ENCODE assay signal across 9 cellular contexts in the genomic region with DNA sequence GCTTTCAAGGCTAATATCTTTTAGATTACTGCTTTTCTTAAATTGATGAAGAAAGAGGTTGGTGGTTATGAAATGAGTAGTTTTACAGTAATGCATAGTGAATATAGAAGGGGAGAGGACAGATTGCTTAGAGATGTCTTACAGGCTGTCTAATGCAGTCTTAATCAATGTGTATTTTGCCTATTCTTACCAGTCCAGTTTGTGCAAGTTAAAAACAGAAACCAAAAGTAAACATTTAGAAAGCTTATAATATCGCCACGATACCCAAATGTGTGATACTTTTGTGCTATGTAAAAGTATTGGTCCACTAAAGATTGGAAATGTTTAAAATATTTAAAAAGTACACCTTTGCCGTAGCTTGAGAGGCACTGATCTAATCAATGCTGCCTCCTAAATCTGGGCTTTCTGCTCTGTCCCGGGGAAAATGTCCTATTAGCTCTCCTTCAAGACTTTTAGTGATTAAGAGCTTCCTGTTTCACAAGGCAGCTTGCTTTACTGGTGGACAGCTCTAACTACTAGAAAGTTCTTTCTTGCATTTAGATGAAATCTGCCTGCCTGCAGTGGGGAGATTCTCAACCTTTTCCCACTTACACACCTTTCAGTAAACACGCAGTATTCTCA.
A peak's percentile ranks its signal among the peaks of the same experiment; 100 is the strongest.
DNase-seq lines count a peak whose midpoint lies in the region; ATAC-seq, FAIRE-seq and TF ChIP-seq lines count a peak whose summit lies in the region.
"Had no signal": no experiment of that assay in that cellular context is flagged by ENCODE, and none has a peak within 500 bp of the region (broad histone marks: within the 10 kb centered on the region; RNA-seq: fewer than 3 reads in every experiment).

No MANE protein-coding gene starts in this region.

- no peak overlapping the region for H2AFZ ChIP-seq in IMR-90 (replicated peaks; ENCODE audit: low read length, poor library complexity)

- no peak for TF ChIP-seq RAD21 in IMR-90 (IDR thresholded peaks at IDR 0.05; ENCODE audit: low read length)

- H3K56ac ChIP-seq in IMR-90 (ENCODE audit: extremely low read depth, insufficient read depth, low read length): no peak overlapping the region

- no peak overlapping the region for H2BK15ac ChIP-seq in IMR-90 (ENCODE audit: low read depth, low read length)

- WGBS in IMR-90 (ENCODE audit: extremely low coverage in 2 of 2, insufficient read length in 1 of 2), 2 experiments: 60% methylated on average over 1 of the region's 5 CpGs; no CpG with 5 or more reads in 1 of the 2 experiments
- WGBS in pancreas, 2 donors: 22 to 23% methylated on average over 5 of the region's 5 CpGs

- no peak for TF ChIP-seq POLR2A in IMR-90 (IDR thresholded peaks at IDR 0.05; ENCODE audit: low read depth, low read length)

- no peak overlapping the region for H4K91ac ChIP-seq in IMR-90 (ENCODE audit: insufficient read depth, low read depth, low read length)

- H3K18ac ChIP-seq in IMR-90 (ENCODE audit: low read depth, low read length): no peak overlapping the region

- H3K9me1 ChIP-seq in IMR-90 (ENCODE audit: insufficient read depth, low read length): no peaks in the 10 kb centered on the region

- intact Hi-C loops in IMR-90 (cut with micrococcal nuclease): loop anchor here (2.0 to 10.0 kb wide), 4 partner anchors 253 to 787 kb away; a partner anchor contains a TSS
- intact Hi-C loops in pancreas (cut with DNase I): no loop called here

- DNase-seq in GM03348 (ENCODE audit: low spot score) (peak; percentile 15), IMR-90 (peak; percentile 36), pancreas (no peak), NCI-H748 (lab: John Stamatoyannopoulos, UW; ENCODE audit: unreplicated experiment) (no peak), UCSD-AML1 (lab: John Stamatoyannopoulos, UW; ENCODE audit: unreplicated experiment) (no peak), NCI-H510A (lab: John Stamatoyannopoulos, UW) (no peak)
- no peak for DNase-seq in effector memory CD4-positive, alpha-beta T cell
- no peak for DNase-seq in stimulated activated CD4-positive, alpha-beta T cell treated with anti-CD3 and anti-CD28 coated beads, Interleukin-4, amount 100 ng/mL, for 24 hours
- DNase-seq: effector CD4-positive, alpha-beta T cell had no signal

- no TSS peak for BruUV-seq in IMR-90 (replicated peaks; lab: Mats Ljungman, UMichigan)

- no peak for TF ChIP-seq CTCF in IMR-90 (conservative IDR thresholded peaks at IDR 0.05; ENCODE audit: low read depth, low read length)
- TF ChIP-seq CTCF in pancreas (IDR thresholded peaks at IDR 0.05): no peak

- H3K4me3 ChIP-seq in IMR-90 (ENCODE audit: insufficient read depth, low read depth, low read length) (peak overlapping the region; percentile 18; the same call in 1 of the 2 replicates), pancreas (peak overlapping the region in 3 of 4 donors; percentile 5 to 39 (median 32))
- peak overlapping the region; percentile 16 for H3K4me3 ChIP-seq in effector memory CD4-positive, alpha-beta T cell (ENCODE audit: insufficient read depth, low read depth, low read length, poor library complexity, severe bottlenecking)

- peaks cover 1% of the 10 kb centered on the region; the same call in 1 of the 2 replicates for H3K4me1 ChIP-seq in IMR-90 (ENCODE audit: control insufficient read depth, insufficient read depth, low read length)
- no peaks in the 10 kb centered on the region for H3K4me1 ChIP-seq in effector memory CD4-positive, alpha-beta T cell (ENCODE audit: control insufficient read depth, insufficient read depth, low read length, poor library complexity, severe bottlenecking)
- H3K4me1 ChIP-seq in pancreas: peaks cover 8 to 13% (median 10%) of the 10 kb centered on the region in 3 donors

- no peak overlapping the region for H3K23ac ChIP-seq in IMR-90 (ENCODE audit: low read depth, low read length)

- POLR2A ChIA-PET in IMR-90 (lab: Charles Lee; ENCODE audit: unreplicated experiment): no interaction called here

- peak overlapping the region; percentile 4; the same call in 1 of the 2 replicates for H2BK20ac ChIP-seq in IMR-90 (ENCODE audit: low read depth, low read length)

- H3K4me2 ChIP-seq in IMR-90 (ENCODE audit: low read depth, low read length): peak overlapping the region; percentile 21

- no peak for FAIRE-seq in pancreas (lab: Jason Lieb, UNC)

- H4K8ac ChIP-seq in IMR-90 (ENCODE audit: low read depth in 2 of 2, low read length in 2 of 2): peak overlapping the region; percentile 15 to 23; a peak in 1 of 4 replicates

- H3K79me1 ChIP-seq in IMR-90 (ENCODE audit: low read depth in 1 of 2, low read length in 2 of 2): peaks cover 3 to 9% of the 10 kb centered on the region in 2 experiments; a peak in 1 of 4 replicates

- H2BK5ac ChIP-seq in IMR-90 (ENCODE audit: low read depth, low read length, poor library complexity, severe bottlenecking): peak overlapping the region; percentile 44

- in situ Hi-C loops in IMR-90 (cut with MboI; ENCODE audit: low sequenced_read_pairs): loop anchor here (10.0 kb wide), 2 partner anchors 493 to 787 kb away; a partner anchor contains a TSS

- no peak overlapping the region for H3K14ac ChIP-seq in IMR-90 (replicated peaks; ENCODE audit: low read depth, low read length)

- ATAC-seq in IMR-90 (ENCODE audit: low read depth) (peak; percentile 57; the same call in 1 of the 2 replicates), pancreas (peak; percentile 35 to 87 (median 79))

- no peaks in the 10 kb centered on the region for H3K36me3 ChIP-seq in IMR-90 (ENCODE audit: control insufficient read depth, insufficient read depth, low read length)
- no peaks in the 10 kb centered on the region for H3K36me3 ChIP-seq in effector memory CD4-positive, alpha-beta T cell (ENCODE audit: control insufficient read depth, insufficient read depth, low read length)
- no peaks in the 10 kb centered on the region for H3K36me3 ChIP-seq in pancreas

- H2AK9ac ChIP-seq in IMR-90 (replicated peaks; ENCODE audit: low read depth, low read length, poor library complexity): no peak overlapping the region

- H3K27ac ChIP-seq in IMR-90 (ENCODE audit: insufficient read depth, low read length): peak overlapping the region; percentile 15; the same call in 1 of the 2 replicates
- no peak overlapping the region for H3K27ac ChIP-seq in effector memory CD4-positive, alpha-beta T cell (ENCODE audit: insufficient read depth, low read length, poor library complexity, severe bottlenecking)
- H3K27ac ChIP-seq in pancreas: peak overlapping the region in 2 of 4 donors; percentile 55 to 58

- no peaks in the 10 kb centered on the region for H4K20me1 ChIP-seq in IMR-90 (ENCODE audit: insufficient read depth, low read length)

- H2BK120ac ChIP-seq in IMR-90 (ENCODE audit: low read depth, low read length): no peak overlapping the region; the same call in 1 of the 2 replicates

- H3K27me3 ChIP-seq in IMR-90 (ENCODE audit: control insufficient read depth, insufficient read depth, low read length) (no peaks in the 10 kb centered on the region), pancreas (no peaks in the 10 kb centered on the region)
- H3K27me3 ChIP-seq in effector memory CD4-positive, alpha-beta T cell (replicated peaks; ENCODE audit: control insufficient read depth, insufficient read depth, low read length, poor library complexity, severe bottlenecking): no peaks in the 10 kb centered on the region

- no peak overlapping the region for H2AK5ac ChIP-seq in IMR-90 (ENCODE audit: low read depth, low read length)

- dilution Hi-C loops in IMR-90 (cut with HindIII; ENCODE audit: low sequenced_read_pairs, unreplicated experiment): no loop called here

- peak overlapping the region; percentile 32; the same call in 1 of the 2 replicates for H4K5ac ChIP-seq in IMR-90 (ENCODE audit: low read depth, low read length)

- CTCF ChIA-PET in IMR-90 (lab: Yijun Ruan, JAX): no interaction called here

- H3K9ac ChIP-seq in IMR-90 (ENCODE audit: low read depth, low read length): peak overlapping the region; percentile 49; the same call in 1 of the 2 replicates

- H3K4ac ChIP-seq in IMR-90 (ENCODE audit: low read depth, low read length): no peak overlapping the region

- H3K9me3 ChIP-seq in IMR-90 (ENCODE audit: control insufficient read depth, insufficient read depth, low read length): no peaks in the 10 kb centered on the region
- H3K9me3 ChIP-seq in effector memory CD4-positive, alpha-beta T cell (ENCODE audit: control insufficient read depth, low read length): no peaks in the 10 kb centered on the region
- H3K9me3 ChIP-seq in pancreas: no peaks in the 10 kb centered on the region

TF ChIP-seq in IMR-90, 13 proteins besides CTCF, POLR2A, EP300 and RAD21 (continues in another document):
- TF ChIP-seq RCOR1 (IDR thresholded peaks at IDR 0.05; ENCODE audit: insufficient replicate concordance, low read length) (no peak), MAZ (IDR thresholded peaks at IDR 0.05; ENCODE audit: borderline replicate concordance, low read depth, low read length) (no peak), RFX5 (IDR thresholded peaks at IDR 0.05; ENCODE audit: low read depth, low read length) (no peak), MXI1 (IDR thresholded peaks at IDR 0.05; ENCODE audit: borderline replicate concordance, low read depth, low read length) (no peak), NFE2L2 (IDR thresholded peaks at IDR 0.05; ENCODE audit: low read depth, low read length) (no peak), CHD1 (IDR thresholded peaks at IDR 0.05; ENCODE audit: low read depth, low read length) (no peak), BHLHE40 (IDR thresholded peaks at IDR 0.05; ENCODE audit: low read depth, low read length) (no peak), SMC3 (IDR thresholded peaks at IDR 0.05; ENCODE audit: low read depth, low read length) (no peak), CEBPB (IDR thresholded peaks at IDR 0.05; ENCODE audit: low read depth, low read length) (no peak), FOS (IDR thresholded peaks at IDR 0.05; ENCODE audit: low read depth, low read length) (no peak)
- TF ChIP-seq, protein P1, sequence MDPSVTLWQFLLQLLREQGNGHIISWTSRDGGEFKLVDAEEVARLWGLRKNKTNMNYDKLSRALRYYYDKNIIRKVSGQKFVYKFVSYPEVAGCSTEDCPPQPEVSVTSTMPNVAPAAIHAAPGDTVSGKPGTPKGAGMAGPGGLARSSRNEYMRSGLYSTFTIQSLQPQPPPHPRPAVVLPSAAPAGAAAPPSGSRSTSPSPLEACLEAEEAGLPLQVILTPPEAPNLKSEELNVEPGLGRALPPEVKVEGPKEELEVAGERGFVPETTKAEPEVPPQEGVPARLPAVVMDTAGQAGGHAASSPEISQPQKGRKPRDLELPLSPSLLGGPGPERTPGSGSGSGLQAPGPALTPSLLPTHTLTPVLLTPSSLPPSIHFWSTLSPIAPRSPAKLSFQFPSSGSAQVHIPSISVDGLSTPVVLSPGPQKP (IDR thresholded peaks at IDR 0.05; ENCODE audit: borderline replicate concordance, low read depth, low read length): no peak
- TF ChIP-seq, protein P2, sequence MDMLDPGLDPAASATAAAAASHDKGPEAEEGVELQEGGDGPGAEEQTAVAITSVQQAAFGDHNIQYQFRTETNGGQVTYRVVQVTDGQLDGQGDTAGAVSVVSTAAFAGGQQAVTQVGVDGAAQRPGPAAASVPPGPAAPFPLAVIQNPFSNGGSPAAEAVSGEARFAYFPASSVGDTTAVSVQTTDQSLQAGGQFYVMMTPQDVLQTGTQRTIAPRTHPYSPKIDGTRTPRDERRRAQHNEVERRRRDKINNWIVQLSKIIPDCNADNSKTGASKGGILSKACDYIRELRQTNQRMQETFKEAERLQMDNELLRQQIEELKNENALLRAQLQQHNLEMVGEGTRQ (IDR thresholded peaks at IDR 0.05; ENCODE audit: low read depth, low read length): no peak

Comparison
In these comparisons a context has a peak if more than half of its experiments do, and no peak if none do; other contexts are left out.
1. DNase-seq: peak in GM03348 (single experiment) and IMR-90 (single experiment); none in effector memory CD4-positive, alpha-beta T cell (0 of 3), pancreas (0 of 6), NCI-H748 (single experiment), stimulated activated CD4-positive, alpha-beta T cell treated with anti-CD3 and anti-CD28 coated beads, Interleukin-4, amount 100 ng/mL, for 24 hours (single experiment), UCSD-AML1 (single experiment) and NCI-H510A (single experiment).
2. Peak in every context shown above with its lines, with median percentiles within 50 percentile points of each other: H3K4me3 ChIP-seq.